ENCODE assay signal across 9 cellular contexts in the genomic region with DNA sequence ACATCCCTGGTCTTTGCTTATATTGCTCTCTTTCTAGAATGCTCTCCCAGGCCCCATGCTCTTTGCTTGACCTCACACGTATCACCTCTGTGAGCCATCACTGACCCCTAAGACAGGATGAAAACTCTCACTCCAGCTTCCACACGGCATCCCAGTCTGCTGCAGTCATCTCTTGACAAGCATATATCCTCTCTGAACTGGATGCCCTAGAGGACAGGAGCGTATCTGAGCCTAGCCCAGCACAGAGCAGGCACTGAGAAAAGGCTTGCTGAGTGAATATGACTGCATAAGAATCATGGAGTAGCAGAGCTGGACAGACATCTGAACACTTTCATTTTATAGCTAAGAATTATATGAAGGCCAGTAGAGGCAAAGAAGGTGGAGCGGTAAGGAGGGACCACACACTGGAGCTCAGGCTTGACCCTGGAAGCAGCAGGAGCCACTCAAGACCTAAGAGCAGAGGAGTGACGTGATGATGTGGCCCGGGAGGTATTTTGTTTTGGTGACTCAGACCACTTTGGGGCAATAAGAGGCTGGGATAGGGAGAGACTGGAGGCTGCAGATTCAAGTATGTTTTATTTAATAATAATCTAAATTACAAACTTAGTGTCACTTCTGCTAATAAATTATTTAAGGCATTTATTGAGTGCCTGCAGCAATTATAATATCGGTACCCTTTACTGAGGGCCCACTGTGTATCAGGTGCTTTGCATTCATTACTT. TPM values are rescaled to one million over a fixed set of nuclear protein-coding genes. Genes with fewer than 3 reads are reported as not detected.
DNase-seq lines count a peak whose midpoint lies in the region; ATAC-seq, FAIRE-seq and TF ChIP-seq lines count a peak whose summit lies in the region.
"Had no signal": no experiment of that assay in that cellular context is flagged by ENCODE, and none has a peak within 500 bp of the region (broad histone marks: within the 10 kb centered on the region; RNA-seq: fewer than 3 reads in every experiment).

No MANE protein-coding gene starts in this region.

- no peaks in the 10 kb centered on the region for H3K27me3 ChIP-seq in fibroblast of lung (ENCODE audit: control insufficient read depth, insufficient read depth, low read length)

- H3K27ac ChIP-seq in fibroblast of lung (ENCODE audit: insufficient read depth, low read length), result peak overlapping the region; percentile 50

- peaks cover 15% of the 10 kb centered on the region for H3K4me1 ChIP-seq in fibroblast of lung (ENCODE audit: control insufficient read depth, extremely low read depth, insufficient read depth, low read length)

- H3K4me3 ChIP-seq in fibroblast of lung (replicated peaks in 1 of 4; ENCODE audit: control extremely low read depth in 1 of 4, insufficient read depth in 1 of 4, low read depth in 3 of 4, low read length in 4 of 4) (no peak overlapping the region), skeletal muscle cell (ENCODE audit: low read depth, low read length) (no peak overlapping the region)

- H3K9ac ChIP-seq in fibroblast of lung (ENCODE audit: insufficient read depth, low read length), result no peak overlapping the region

- peak; percentile 26 for DNase-seq in ELF-1 (ENCODE audit: low read depth, low spot score)
- peak; percentile 48 for DNase-seq in RCC 7860 (ENCODE audit: low spot score)
- peak; percentile 90 to 91 for DNase-seq in fibroblast of lung (ENCODE audit: low read depth in 2 of 2)
- peak; percentile 69 for DNase-seq in skeletal muscle cell (ENCODE audit: low read depth)
- no peak for DNase-seq in NCI-H510A (lab: John Stamatoyannopoulos, UW)
- DNase-seq in SW 1271 (lab: John Stamatoyannopoulos, UW), result no peak
- DNase-seq in SIG-M5 treated with dmso at 0.1 percent for 504 hours (lab: John Stamatoyannopoulos, UW; ENCODE audit: unreplicated experiment), result no peak
- DNase-seq: NCI-H2171 had no signal

- H3K79me2 ChIP-seq in fibroblast of lung (ENCODE audit: control insufficient read depth, insufficient read depth, low read length), result no peaks in the 10 kb centered on the region

- no peak for TF ChIP-seq CTCF in fibroblast of lung (conservative IDR thresholded peaks at IDR 0.05 in 1 of 2, IDR thresholded peaks at IDR 0.05 in 1 of 2; ENCODE audit: low read depth in 1 of 2, low read length in 2 of 2)

- H4K20me1 ChIP-seq in fibroblast of lung (ENCODE audit: control insufficient read depth, extremely low read depth, insufficient read depth, low read length), result no peaks in the 10 kb centered on the region

- H3K9me3 ChIP-seq in fibroblast of lung (ENCODE audit: control insufficient read depth, insufficient read depth, low read depth, low read length), result no peaks in the 10 kb centered on the region

- no peaks in the 10 kb centered on the region for H3K36me3 ChIP-seq in fibroblast of lung (ENCODE audit: control insufficient read depth, insufficient read depth, low read length)

- no peak for ATAC-seq in HG03439 (IDR thresholded peaks at IDR 0.05; ENCODE audit: unreplicated experiment)

- H3K4me2 ChIP-seq in fibroblast of lung (ENCODE audit: extremely low read depth, insufficient read depth, low read length), result peak overlapping the region; percentile 19

- H2AFZ ChIP-seq in fibroblast of lung (ENCODE audit: low read length), result no peak overlapping the region

- no peak for FAIRE-seq in RCC 7860 (lab: Jason Lieb, UNC)

RNA-seq across cellular contexts. Expression of a gene that starts 42.7 kb away (rescaled TPM):
- total RNA-seq in fibroblast of lung, result 0.17 and 0.26 TPM in 2 replicates
- polyA plus RNA-seq in fibroblast of lung, result 1.0 and 1.2 TPM in 2 replicates
- 0.91 and 1.0 TPM in 2 replicates for polyA plus RNA-seq in fibroblast of lung (2012)
- polyA minus RNA-seq in fibroblast of lung (ENCODE audit: low replicate concordance), result 0.48 TPM in 1 of 2 replicates, not detected in the other

Comparison
In these comparisons a context has a peak if more than half of its experiments do, and no peak if none do; other contexts are left out.
1. DNase-seq: peak in ELF-1 (single experiment), RCC 7860 (single experiment), fibroblast of lung (2 of 2) and skeletal muscle cell (single experiment); none in NCI-H510A (single experiment), SW 1271 (0 of 2) and SIG-M5 treated with dmso at 0.1 percent for 504 hours (single experiment).